8 cellular contexts compared by ENCODE assay signal in the genomic region with DNA sequence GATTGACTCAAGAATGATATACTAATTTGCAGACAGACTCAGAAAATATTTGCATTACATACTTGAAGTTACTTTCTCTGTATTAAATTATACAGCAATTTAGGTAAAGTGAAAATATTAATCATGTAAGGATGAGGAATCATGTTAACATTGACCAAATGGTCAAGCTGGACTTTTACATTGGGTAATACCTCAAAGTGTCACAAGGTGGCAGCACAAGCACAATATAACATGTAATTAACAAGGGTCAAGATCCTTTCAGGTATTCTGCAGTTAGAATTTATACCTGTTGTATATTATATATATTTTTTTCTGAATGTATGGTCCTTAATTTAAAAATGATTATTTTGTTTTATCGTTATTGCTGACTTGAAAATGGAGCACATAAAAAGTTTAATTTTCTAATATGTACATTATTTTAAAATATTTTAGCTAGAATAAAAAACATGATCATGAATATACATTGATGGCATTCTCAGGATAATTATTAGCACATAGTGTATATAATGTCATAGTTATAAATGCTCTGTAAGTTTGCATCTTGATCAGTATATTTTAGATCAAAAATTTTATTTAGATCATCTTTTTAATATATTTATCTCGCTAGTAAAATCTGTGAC. TPM values are rescaled to one million over a fixed set of nuclear protein-coding genes. Genes with fewer than 3 reads are reported as not detected.
A peak's percentile ranks its signal among the peaks of the same experiment; 100 is the strongest.
DNase-seq lines count a peak whose midpoint lies in the region; ATAC-seq and TF ChIP-seq lines count a peak whose summit lies in the region.

No MANE protein-coding gene starts in this region.

- no peak overlapping the region for H3K27ac ChIP-seq in PC-3 (ENCODE audit: low read length)
- H3K27ac ChIP-seq in dorsolateral prefrontal cortex = no peak overlapping the region

- H3K4me1 Mint-ChIP-seq in neural crest cell = no peaks in the 10 kb centered on the region

- DNase-seq in COLO668 (lab: John Stamatoyannopoulos, UW; ENCODE audit: unreplicated experiment) (peak; percentile 52), PC-3 (peak; percentile 78), dorsolateral prefrontal cortex (peak in 3 of 10 donors; percentile 5 to 40 (median 32)), neural crest cell (ENCODE audit: low read depth, low spot score) (peak; percentile 61)
- DNase-seq in activated T-cell treated with anti-CD3 and anti-CD28 coated beads, Interleukin-2, amount 50 U/mL, for 48 hours = no peak

- H4K20me1 ChIP-seq in PC-3 (ENCODE audit: low read length) = no peaks in the 10 kb centered on the region

- H3K27ac Mint-ChIP-seq in neural crest cell (ENCODE audit: unreplicated experiment) = no peak overlapping the region

- no peak overlapping the region for H2AFZ ChIP-seq in PC-3 (ENCODE audit: low read length)

- ATAC-seq in GM18511 (IDR thresholded peaks at IDR 0.05; ENCODE audit: unreplicated experiment) (peak; percentile 88), HG02981 (IDR thresholded peaks at IDR 0.05; ENCODE audit: unreplicated experiment) (peak; percentile 68), PC-3 (no peak; the same call in 1 of the 2 replicates), GM21717 (IDR thresholded peaks at IDR 0.05; ENCODE audit: unreplicated experiment) (no peak)

- peaks cover 12% of the 10 kb centered on the region for H3K4me1 ChIP-seq in PC-3 (ENCODE audit: insufficient read depth, low read length)

- no peak overlapping the region for H3K4me3 Mint-ChIP-seq in neural crest cell

- no peaks in the 10 kb centered on the region for H3F3A ChIP-seq in PC-3 (ENCODE audit: low read length, unreplicated experiment)

- H3K36me3 Mint-ChIP-seq in neural crest cell (ENCODE audit: low read depth) = no peaks in the 10 kb centered on the region

- intact Hi-C loops in PC-3 (cut with micrococcal nuclease) (loop anchor here (10.0 kb wide), 2 partner anchors 743 to 1563 kb away; no protein-coding TSS in a partner anchor), dorsolateral prefrontal cortex (cut with DNase I) (no loop called here)

- BruUV-seq in PC-3 (replicated peaks; lab: Mats Ljungman, UMichigan) = no TSS peak

- no peaks in the 10 kb centered on the region for H3K27me3 ChIP-seq in PC-3 (ENCODE audit: low read length)
- H3K27me3 ChIP-seq in dorsolateral prefrontal cortex = peaks cover 0 to 3% (median 0%) of the 10 kb centered on the region in 45 donors

- no peaks in the 10 kb centered on the region for H3K9me3 ChIP-seq in PC-3 (ENCODE audit: low read length)

- no peaks in the 10 kb centered on the region for H3K9me2 ChIP-seq in PC-3 (replicated peaks; ENCODE audit: low read length)

- no peaks in the 10 kb centered on the region for H3K9me3 Mint-ChIP-seq in neural crest cell

- H3K9ac ChIP-seq in PC-3 (ENCODE audit: low read length) = no peak overlapping the region

- POLR2A ChIA-PET in PC-3 (lab: Charles Lee; ENCODE audit: unreplicated experiment) = no interaction called here

- H3K79me2 ChIP-seq in PC-3 (ENCODE audit: low read length) = no peaks in the 10 kb centered on the region

- H3K4me2 ChIP-seq in PC-3 (ENCODE audit: low read length) = no peak overlapping the region

- TF ChIP-seq CTCF in PC-3 (conservative IDR thresholded peaks at IDR 0.05; ENCODE audit: low read depth, low read length) (peak; percentile 65), dorsolateral prefrontal cortex (IDR thresholded peaks at IDR 0.05 in 54 of 56, conservative IDR thresholded peaks at IDR 0.05 in 2 of 56; ENCODE audit: low read depth in 1 of 56, partially characterized antibody in 56 of 56) (peak; percentile 59 to 91 (median 83)), neural crest cell (conservative IDR thresholded peaks at IDR 0.05) (peak; percentile 90)

- CTCF ChIA-PET in PC-3 (lab: Charles Lee) = interaction anchor here (0.5 to 1.0 kb wide), 2 partner anchors 104 to 1178 kb away, joined by 4 to 8 read pairs; no protein-coding TSS in a partner anchor

- no peaks in the 10 kb centered on the region; the same call in 1 of the 2 replicates for H3K36me3 ChIP-seq in PC-3 (ENCODE audit: low read depth, low read length)

- H3K27me3 Mint-ChIP-seq in neural crest cell (ENCODE audit: low read depth) = no peaks in the 10 kb centered on the region

- H3K4me3 ChIP-seq in PC-3 (ENCODE audit: low read length) (no peak overlapping the region), dorsolateral prefrontal cortex (no peak overlapping the region)

RNA-seq across cellular contexts. Expression of a gene that starts 8.6 kb away (rescaled TPM):
- 7.8 and 11.2 TPM in 2 replicates for total RNA-seq in PC-3 (2014; rRNA removed)
- 1 to 10 TPM in 115 of 120 experiments, under 1 TPM in 5; 0.46 to 7.7 (median 2.7) TPM for total RNA-seq in dorsolateral prefrontal cortex
- 0.75 and 1.4 TPM in 2 replicates for total RNA-seq in neural crest cell

Comparison
In these comparisons a context has a peak if more than half of its experiments do, and no peak if none do; other contexts are left out.
1. DNase-seq: peak in COLO668 (single experiment), PC-3 (single experiment) and neural crest cell (single experiment); none in activated T-cell treated with anti-CD3 and anti-CD28 coated beads, Interleukin-2, amount 50 U/mL, for 48 hours (0 of 2).
2. ATAC-seq: peak in GM18511 (single experiment) and HG02981 (single experiment); none in PC-3 (single experiment) and GM21717 (single experiment).
3. Peak in every context shown above with its lines, with median percentiles within 50 percentile points of each other: CTCF ChIP-seq.